In genomic region chr1:14973773-14974172, GRCh38 we compare ENCODE assay signal across 27 cellular contexts.
"Had no signal": no experiment of that assay in that cellular context is flagged by ENCODE, and none has a peak within 500 bp of the region (broad histone marks: within the 10 kb centered on the region; RNA-seq: fewer than 3 reads in every experiment).

No MANE protein-coding gene starts in this region.

- H3K9me3 ChIP-seq: colonic mucosa, pancreas, suprapubic skin, thyroid gland had no signal

- H3K4me3 ChIP-seq: colonic mucosa, esophagus muscularis mucosa, gastroesophageal sphincter, heart left ventricle, hepatocyte, pancreas, smooth muscle cell, suprapubic skin, thyroid gland had no signal

- ATAC-seq: foreskin keratinocyte; gastroesophageal sphincter; heart left ventricle; left lobe of liver; naive thymus-derived CD8-positive, alpha-beta T cell; pancreas; sciatic nerve; stimulated activated naive CD8-positive, alpha-beta T cell treated with anti-CD3 and anti-CD28 coated beads, Interleukin-15, amount 100 ng/mL, for 72 hours had no signal

- FAIRE-seq: endothelial cell of umbilical vein, kidney, pancreas had no signal

- H3K27ac ChIP-seq: colonic mucosa, esophagus muscularis mucosa, foreskin keratinocyte, gastroesophageal sphincter, heart left ventricle, hepatocyte, pancreas, suprapubic skin, thyroid gland had no signal

- DNase-seq: colonic mucosa; dermis blood vessel endothelial cell; effector memory CD4-positive, alpha-beta T cell; foreskin keratinocyte; heart left ventricle; kidney; mammary epithelial cell; naive thymus-derived CD8-positive, alpha-beta T cell; nephron progenitor cell; occipital lobe; retina; stimulated activated CD4-positive, alpha-beta T cell treated with anti-CD3 and anti-CD28 coated beads, Interleukin-12 subunit alpha, Interleukin-12 subunit beta, amount 100 ng/mL, for 4 hours; stimulated activated CD4-positive, alpha-beta T cell treated with anti-CD3 and anti-CD28 coated beads, Interleukin-1b, Interleukin-23, amount 100 ng/mL, for 48 hours; stimulated activated CD4-positive, alpha-beta T cell treated with anti-CD3 and anti-CD28 coated beads, Interleukin-4, amount 100 ng/mL, for 1 hour; stimulated activated CD8-positive, alpha-beta memory T cell treated with anti-CD3 and anti-CD28 coated beads, Interleukin-4, amount 100 ng/mL, for 48 hours; stimulated activated naive CD4-positive, alpha-beta T cell; stimulated activated naive CD8-positive, alpha-beta T cell treated with anti-CD3 and anti-CD28 coated beads, Interleukin-15, amount 100 ng/mL, for 72 hours; thyroid gland had no signal

- H3K4me1 ChIP-seq: colonic mucosa, foreskin keratinocyte, pancreas had no signal

- H3K36me3 ChIP-seq: colonic mucosa, esophagus muscularis mucosa, gastroesophageal sphincter, heart left ventricle, pancreas, thyroid gland had no signal

- H2AFZ ChIP-seq: hepatocyte had no signal

- H3K4me2 ChIP-seq: hepatocyte, smooth muscle cell had no signal

- H3K27me3 ChIP-seq: colonic mucosa, esophagus muscularis mucosa, foreskin keratinocyte, gastroesophageal sphincter, heart left ventricle, hepatocyte, pancreas, suprapubic skin, thyroid gland had no signal
